ENCODE assay signal across 1 cellular context in genomic region chr7:36301914-36302771, GRCh38.
TF ChIP-seq lines count a peak whose summit lies in the region.

No MANE protein-coding gene starts in this region.

TF ChIP-seq in Ishikawa, 13 proteins besides CTCF, POLR2A, EP300 and RAD21 (continued from another document):
- no peak for TF ChIP-seq REST (IDR thresholded peaks at IDR 0.05; ENCODE audit: low read depth)
